8 cellular contexts compared by ENCODE assay signal in the genomic region with DNA sequence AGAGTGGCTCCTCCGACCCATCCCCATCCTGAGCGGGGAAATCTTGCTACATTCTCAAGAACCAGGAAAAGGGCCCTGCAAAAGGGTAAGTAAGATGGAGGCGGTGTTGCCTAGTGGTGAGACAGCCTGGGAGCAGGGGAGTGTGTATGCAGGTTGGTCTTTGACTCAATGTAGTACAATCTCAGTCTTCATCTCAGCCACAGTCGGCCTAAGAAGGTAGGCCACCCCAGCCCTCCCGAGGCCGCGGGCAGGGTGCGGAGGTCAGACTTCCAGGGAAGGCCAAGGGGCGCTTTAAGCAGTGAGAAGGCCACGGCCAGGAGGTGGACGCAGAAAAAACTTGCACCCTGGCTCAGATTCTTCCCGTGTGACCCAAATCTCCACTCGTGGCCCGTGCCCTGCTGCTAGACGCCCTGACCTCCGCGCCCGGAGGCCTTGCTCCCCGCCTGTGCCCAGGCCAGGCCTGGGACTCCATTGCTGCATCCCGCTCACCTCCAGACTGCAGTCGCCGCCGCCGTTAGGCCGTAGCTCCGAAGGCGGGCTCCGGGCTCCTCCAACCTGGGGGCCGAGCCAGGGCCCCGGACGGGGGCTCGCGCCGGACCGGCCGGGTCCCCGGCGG. TPM values are rescaled to one million over a fixed set of nuclear protein-coding genes. Genes with fewer than 3 reads are reported as not detected.
DNase-seq lines count a peak whose midpoint lies in the region; ATAC-seq, FAIRE-seq and TF ChIP-seq lines count a peak whose summit lies in the region.

No MANE protein-coding gene starts in this region.

- TF ChIP-seq EP300 in HepG2 (IDR thresholded peaks at IDR 0.05; ENCODE audit: low read depth in 2 of 2, low read length in 2 of 2) (no peak), HepG2 (CRISPR knock-in tag; IDR thresholded peaks at IDR 0.05; ENCODE audit: borderline replicate concordance) (no peak)

- H4K20me1 ChIP-seq in HepG2 (ENCODE audit: insufficient read depth, low read length), result no peaks in the 10 kb centered on the region

- no peaks in the 10 kb centered on the region for H3K36me3 ChIP-seq in breast epithelium
- peaks cover 6 to 16% of the 10 kb centered on the region in 2 experiments for H3K36me3 ChIP-seq in HepG2 (replicated peaks in 1 of 2; ENCODE audit: control insufficient read depth in 1 of 2, insufficient read depth in 2 of 2, low read length in 2 of 2)
- no peaks in the 10 kb centered on the region for H3K36me3 ChIP-seq in thyroid gland

- H3K27ac ChIP-seq in breast epithelium (peak overlapping the region in 1 of 2 donors; percentile 98), HepG2 (ENCODE audit: extremely low read length, insufficient read depth, low read length) (peak overlapping the region; percentile 84), thyroid gland (no peak overlapping the region)

- DNase-seq in AG08396 (ENCODE audit: low spot score), result peak; percentile 48
- peak; percentile 42 for DNase-seq in NOMO-1 treated with DMSO at 0.1 percent for 48 hours (lab: John Stamatoyannopoulos, UW; ENCODE audit: unreplicated experiment)
- DNase-seq in breast epithelium (ENCODE audit: low spot score in 2 of 2), result no peak
- no peak for DNase-seq in HepG2 (ENCODE audit: low spot score)
- no peak for DNase-seq in thyroid gland
- no peak for DNase-seq in UCSD-AML1 (lab: John Stamatoyannopoulos, UW; ENCODE audit: unreplicated experiment)

- H3K27me3 ChIP-seq in breast epithelium (no peaks in the 10 kb centered on the region), HepG2 (ENCODE audit: control insufficient read depth in 1 of 2, insufficient read depth in 2 of 2, low read length in 2 of 2) (no peaks in the 10 kb centered on the region; a peak in 1 of 5 replicates), thyroid gland (no peaks in the 10 kb centered on the region)

- under 1% methylated on average over 14 of the region's 38 CpGs for WGBS in HepG2 (ENCODE audit: low lambda C conversion rate)
- 6 to 10% methylated on average over 19 to 21 of the region's 38 CpGs for WGBS in thyroid gland, 2 donors

- TF ChIP-seq POLR2A in breast epithelium (IDR thresholded peaks at IDR 0.05) (no peak), HepG2 (IDR thresholded peaks at IDR 0.05; ENCODE audit: insufficient read depth in 1 of 2, low read depth in 2 of 2, low read length in 2 of 2) (no peak), thyroid gland (IDR thresholded peaks at IDR 0.05) (no peak)

- peak overlapping the region; percentile 85 for H3K9ac ChIP-seq in HepG2 (ENCODE audit: insufficient read depth, low read depth, low read length)

- H2AFZ ChIP-seq in HepG2 (ENCODE audit: low read length), result no peak overlapping the region

- peak overlapping the region; percentile 81 for H3K4me2 ChIP-seq in HepG2 (ENCODE audit: low read depth, low read length)

- in situ Hi-C loops in HepG2 (cut with HindIII; ENCODE audit: extremely low pct_ligation_motif_present, low pct_unique_long_range_greater_than_20kb), result no loop called here

- H3K9me3 ChIP-seq in breast epithelium (no peaks in the 10 kb centered on the region), HepG2 (ENCODE audit: low read length) (no peaks in the 10 kb centered on the region), thyroid gland (no peaks in the 10 kb centered on the region)

- H3K4me3 ChIP-seq in breast epithelium (peak overlapping the region; percentile 77 to 94 (median 90)), HepG2 (replicated peaks in 1 of 3; ENCODE audit: insufficient read depth in 1 of 3, low read depth in 2 of 3, low read length in 3 of 3) (peak overlapping the region; percentile 74 to 85 (median 77)), thyroid gland (replicated peaks in 1 of 3) (peak overlapping the region; percentile 82 to 90 (median 88))

- TF ChIP-seq CTCF in GM12873 (IDR thresholded peaks at IDR 0.05; ENCODE audit: insufficient read depth, low read depth, low read length, missing control alignments) (peak; percentile 15), breast epithelium (IDR thresholded peaks at IDR 0.05) (no peak), HepG2 (CRISPR knock-in tag; IDR thresholded peaks at IDR 0.05) (no peak; the same call in 1 of the 2 replicates), thyroid gland (IDR thresholded peaks at IDR 0.05) (no peak)

- H3K79me2 ChIP-seq in HepG2 (ENCODE audit: insufficient read depth, low read length), result peaks cover 56% of the 10 kb centered on the region

- no peak for TF ChIP-seq RAD21 in HepG2 (CRISPR knock-in tag; IDR thresholded peaks at IDR 0.05)

- H3K4me1 ChIP-seq in breast epithelium (peaks cover 7 to 13% of the 10 kb centered on the region in 2 donors), HepG2 (ENCODE audit: insufficient read depth, low read length) (peaks cover 38% of the 10 kb centered on the region), thyroid gland (peaks cover 14 to 22% of the 10 kb centered on the region in 2 donors)

- POLR2A ChIA-PET in HepG2 (lab: Yijun Ruan, JAX), result interaction anchor here (0.7 to 1.6 kb wide), 4 partner anchors 10 to 36 kb away, joined by 3 to 6 read pairs (median 4); no protein-coding TSS in a partner anchor

- CTCF ChIA-PET in HepG2 (lab: Yijun Ruan, JAX; ENCODE audit: low intra/inter-chr PET ratio, low total read pairs), result no interaction called here

- BruUV-seq in HepG2 (replicated peaks; lab: Mats Ljungman, UMichigan), result TSS peak; percentile 51

- no peak for FAIRE-seq in HepG2 (lab: Jason Lieb, UNC)

- ATAC-seq in HG02852 (IDR thresholded peaks at IDR 0.05; ENCODE audit: unreplicated experiment) (peak; percentile 46), HepG2 (peak; percentile 80)

- intact Hi-C loops in breast epithelium (cut with DNase I; ENCODE audit: low total_unique reads) (loop anchor here (5.0 kb wide), 1 partner anchor 64 kb away; a partner anchor contains a TSS), HepG2 (cut with micrococcal nuclease; ENCODE audit: unreplicated experiment) (no loop called here), thyroid gland (cut with DNase I) (no loop called here)

RNA-seq across cellular contexts. Expression of a gene that starts 0.4 kb away (rescaled TPM):
- total RNA-seq in breast epithelium (1 to 10 TPM in 1 of 3 donors, under 1 TPM in 2; under 0.01 to 2.4 (median 0.44) TPM), HepG2 (2016; rRNA removed; fragmentation: Illumina TruSeq; extraction: Trizol) (25.9 and 28.6 TPM in 2 replicates), thyroid gland (under 1 TPM in 3 of 4 donors, not detected in 1; 0.54 to 0.67 (median 0.58) TPM)
- 25.4 and 25.7 TPM in 2 replicates for total RNA-seq in HepG2 (2016; cell fraction: cytosol; rRNA removed; fragmentation: Illumina TruSeq; extraction: Trizol; ENCODE audit: low read depth)
- total RNA-seq in HepG2 (2016; cell fraction: insoluble cytoplasmic fraction; rRNA removed; fragmentation: Illumina TruSeq; extraction: Trizol), result 22.5 and 24.1 TPM in 2 replicates
- 75.7 and 77.8 TPM in 2 replicates for total RNA-seq in HepG2 (2016; cell fraction: membrane; rRNA removed; fragmentation: Illumina TruSeq; extraction: Trizol)
- total RNA-seq in HepG2 (2016; cell fraction: nucleus; rRNA removed; fragmentation: Illumina TruSeq; extraction: Trizol), result 21.2 and 26.7 TPM in 2 replicates
- polyA plus RNA-seq in HepG2 (2011; rRNA removed), result 13.0 and 17.1 TPM in 2 replicates
- 10.5 and 13.6 TPM in 2 replicates for polyA plus RNA-seq in HepG2 (2011; cell fraction: cytosol; rRNA removed)
- polyA plus RNA-seq in HepG2 (2011; cell fraction: nucleus; rRNA removed), result 19.0 and 26.5 TPM in 2 replicates
- 12.5 and 25.0 TPM in 2 replicates for polyA plus RNA-seq in HepG2 (2012)
- polyA plus RNA-seq in HepG2 (2016; cell fraction: cytosol; fragmentation: Illumina TruSeq; extraction: Trizol; ENCODE audit: low read depth), result 77.1 and 77.7 TPM in 2 replicates
- 47.3 and 73.5 TPM in 2 replicates for polyA plus RNA-seq in HepG2 (2016; cell fraction: insoluble cytoplasmic fraction; fragmentation: Illumina TruSeq; extraction: Trizol; ENCODE audit: low read depth)
- 163 and 181 TPM in 2 replicates for polyA plus RNA-seq in HepG2 (2016; cell fraction: membrane; fragmentation: Illumina TruSeq; extraction: Trizol; ENCODE audit: low read depth)
- polyA plus RNA-seq in HepG2 (2016; cell fraction: nucleus; fragmentation: Illumina TruSeq; extraction: Trizol; ENCODE audit: insufficient read depth, low read depth), result 78.8 and 80.9 TPM in 2 replicates
- 19.2 and 106 TPM in 2 replicates for polyA minus RNA-seq in HepG2 (2011; rRNA and poly(A)+ RNA removed; ENCODE audit: low replicate concordance)
- 12.0 and 16.2 TPM in 2 replicates for polyA minus RNA-seq in HepG2 (2011; cell fraction: cytosol; rRNA and poly(A)+ RNA removed)
- polyA minus RNA-seq in HepG2 (2011; cell fraction: nucleus; rRNA and poly(A)+ RNA removed), result 11.6 and 12.9 TPM in 2 replicates

RNA-seq across cellular contexts. Expression of a gene that starts 0.5 kb away (rescaled TPM):
- total RNA-seq in breast epithelium (10 to 100 TPM in 2 of 3 donors, 1 to 10 TPM in 1; 4.3 to 18.4 (median 15.7) TPM), HepG2 (2016; rRNA removed; fragmentation: Illumina TruSeq; extraction: Trizol) (27.2 and 30.4 TPM in 2 replicates), thyroid gland (10 to 100 TPM; 14.3 to 22.2 (median 17.5) TPM)
- total RNA-seq in HepG2 (2016; cell fraction: cytosol; rRNA removed; fragmentation: Illumina TruSeq; extraction: Trizol; ENCODE audit: low read depth), result 21.1 and 34.2 TPM in 2 replicates
- 25.6 and 27.8 TPM in 2 replicates for total RNA-seq in HepG2 (2016; cell fraction: insoluble cytoplasmic fraction; rRNA removed; fragmentation: Illumina TruSeq; extraction: Trizol)
- 46.0 and 68.5 TPM in 2 replicates for total RNA-seq in HepG2 (2016; cell fraction: membrane; rRNA removed; fragmentation: Illumina TruSeq; extraction: Trizol)
- total RNA-seq in HepG2 (2016; cell fraction: nucleus; rRNA removed; fragmentation: Illumina TruSeq; extraction: Trizol), result 11.0 and 12.2 TPM in 2 replicates
- polyA plus RNA-seq in HepG2 (2011; rRNA removed), result 37.4 and 49.6 TPM in 2 replicates
- polyA plus RNA-seq in HepG2 (2011; cell fraction: cytosol; rRNA removed), result 24.5 and 28.5 TPM in 2 replicates
- polyA plus RNA-seq in HepG2 (2011; cell fraction: nucleus; rRNA removed), result 5.2 and 7.5 TPM in 2 replicates
- polyA plus RNA-seq in HepG2 (2012), result 12.7 and 23.0 TPM in 2 replicates
- 31.9 and 64.1 TPM in 2 replicates for polyA plus RNA-seq in HepG2 (2016; cell fraction: cytosol; fragmentation: Illumina TruSeq; extraction: Trizol; ENCODE audit: low read depth)
- 61.5 and 67.1 TPM in 2 replicates for polyA plus RNA-seq in HepG2 (2016; cell fraction: insoluble cytoplasmic fraction; fragmentation: Illumina TruSeq; extraction: Trizol; ENCODE audit: low read depth)
- 69.7 and 97.7 TPM in 2 replicates for polyA plus RNA-seq in HepG2 (2016; cell fraction: membrane; fragmentation: Illumina TruSeq; extraction: Trizol; ENCODE audit: low read depth)
- 22.6 and 24.4 TPM in 2 replicates for polyA plus RNA-seq in HepG2 (2016; cell fraction: nucleus; fragmentation: Illumina TruSeq; extraction: Trizol; ENCODE audit: insufficient read depth, low read depth)
- 20.8 and 79.2 TPM in 2 replicates for polyA minus RNA-seq in HepG2 (2011; rRNA and poly(A)+ RNA removed; ENCODE audit: low replicate concordance)
- 18.6 and 19.5 TPM in 2 replicates for polyA minus RNA-seq in HepG2 (2011; cell fraction: cytosol; rRNA and poly(A)+ RNA removed)
- polyA minus RNA-seq in HepG2 (2011; cell fraction: nucleus; rRNA and poly(A)+ RNA removed), result 5.0 and 7.2 TPM in 2 replicates

RNA-seq across cellular contexts. Expression of a gene that starts 14.2 kb away (rescaled TPM):
- 10 to 100 TPM; 18.6 to 22.6 (median 20.8) TPM for total RNA-seq in breast epithelium
- total RNA-seq in HepG2 (2016; rRNA removed; fragmentation: Illumina TruSeq; extraction: Trizol), result 11.2 and 11.8 TPM in 2 replicates
- 2.7 and 3.0 TPM in 2 replicates for total RNA-seq in HepG2 (2016; cell fraction: cytosol; rRNA removed; fragmentation: Illumina TruSeq; extraction: Trizol; ENCODE audit: low read depth)
- total RNA-seq in HepG2 (2016; cell fraction: insoluble cytoplasmic fraction; rRNA removed; fragmentation: Illumina TruSeq; extraction: Trizol), result 10.0 and 12.0 TPM in 2 replicates
- total RNA-seq in HepG2 (2016; cell fraction: membrane; rRNA removed; fragmentation: Illumina TruSeq; extraction: Trizol), result 6.8 and 7.0 TPM in 2 replicates
- total RNA-seq in HepG2 (2016; cell fraction: nucleus; rRNA removed; fragmentation: Illumina TruSeq; extraction: Trizol), result 6.3 and 7.5 TPM in 2 replicates
- polyA plus RNA-seq in HepG2 (2011; rRNA removed), result 10.7 and 13.2 TPM in 2 replicates
- 8.1 and 8.2 TPM in 2 replicates for polyA plus RNA-seq in HepG2 (2011; cell fraction: cytosol; rRNA removed)
- polyA plus RNA-seq in HepG2 (2011; cell fraction: nucleus; rRNA removed), result 12.8 and 13.4 TPM in 2 replicates
- polyA plus RNA-seq in HepG2 (2012), result 7.2 and 8.1 TPM in 2 replicates
- 1.6 and 2.0 TPM in 2 replicates for polyA plus RNA-seq in HepG2 (2016; cell fraction: cytosol; fragmentation: Illumina TruSeq; extraction: Trizol; ENCODE audit: low read depth)
- polyA plus RNA-seq in HepG2 (2016; cell fraction: insoluble cytoplasmic fraction; fragmentation: Illumina TruSeq; extraction: Trizol; ENCODE audit: low read depth), result 11.0 and 19.3 TPM in 2 replicates
- 5.8 and 6.9 TPM in 2 replicates for polyA plus RNA-seq in HepG2 (2016; cell fraction: membrane; fragmentation: Illumina TruSeq; extraction: Trizol; ENCODE audit: low read depth)
- polyA plus RNA-seq in HepG2 (2016; cell fraction: nucleus; fragmentation: Illumina TruSeq; extraction: Trizol; ENCODE audit: insufficient read depth, low read depth), result 22.8 and 24.8 TPM in 2 replicates
- polyA minus RNA-seq in HepG2 (2011; rRNA and poly(A)+ RNA removed; ENCODE audit: low replicate concordance), result 15.0 and 20.9 TPM in 2 replicates
- 5.6 and 6.9 TPM in 2 replicates for polyA minus RNA-seq in HepG2 (2011; cell fraction: cytosol; rRNA and poly(A)+ RNA removed)
- 5.6 and 6.1 TPM in 2 replicates for polyA minus RNA-seq in HepG2 (2011; cell fraction: nucleus; rRNA and poly(A)+ RNA removed)
- total RNA-seq in thyroid gland, result 10 to 100 TPM; 20.1 to 32.3 (median 22.3) TPM

RNA-seq across cellular contexts. Expression of a gene that starts 19.7 kb away (rescaled TPM):
- not detected for total RNA-seq in breast epithelium
- 0.17 TPM in 1 of 2 replicates, not detected in the other for total RNA-seq in HepG2 (2016; rRNA removed; fragmentation: Illumina TruSeq; extraction: Trizol)
- not detected in 2 replicates for total RNA-seq in HepG2 (2016; cell fraction: cytosol; rRNA removed; fragmentation: Illumina TruSeq; extraction: Trizol; ENCODE audit: low read depth)
- total RNA-seq in HepG2 (2016; cell fraction: insoluble cytoplasmic fraction; rRNA removed; fragmentation: Illumina TruSeq; extraction: Trizol), result not detected in 2 replicates
- 0.15 TPM in 1 of 2 replicates, not detected in the other for total RNA-seq in HepG2 (2016; cell fraction: membrane; rRNA removed; fragmentation: Illumina TruSeq; extraction: Trizol)
- total RNA-seq in HepG2 (2016; cell fraction: nucleus; rRNA removed; fragmentation: Illumina TruSeq; extraction: Trizol), result not detected in 2 replicates
- polyA plus RNA-seq in HepG2 (2011; rRNA removed), result 0.05 TPM in 1 of 2 replicates, not detected in the other
- not detected in 2 replicates for polyA plus RNA-seq in HepG2 (2011; cell fraction: cytosol; rRNA removed)
- polyA plus RNA-seq in HepG2 (2011; cell fraction: nucleus; rRNA removed), result not detected in 2 replicates
- polyA plus RNA-seq in HepG2 (2012), result 0.32 and 0.44 TPM in 2 replicates
- polyA plus RNA-seq in HepG2 (2016; cell fraction: cytosol; fragmentation: Illumina TruSeq; extraction: Trizol; ENCODE audit: low read depth), result not detected in 2 replicates
- polyA plus RNA-seq in HepG2 (2016; cell fraction: insoluble cytoplasmic fraction; fragmentation: Illumina TruSeq; extraction: Trizol; ENCODE audit: low read depth), result not detected in 2 replicates
- not detected in 2 replicates for polyA plus RNA-seq in HepG2 (2016; cell fraction: membrane; fragmentation: Illumina TruSeq; extraction: Trizol; ENCODE audit: low read depth)
- polyA plus RNA-seq in HepG2 (2016; cell fraction: nucleus; fragmentation: Illumina TruSeq; extraction: Trizol; ENCODE audit: insufficient read depth, low read depth), result not detected in 2 replicates
- polyA minus RNA-seq in HepG2 (2011; rRNA and poly(A)+ RNA removed; ENCODE audit: low replicate concordance), result 0.34 TPM in 1 of 2 replicates, not detected in the other
- polyA minus RNA-seq in HepG2 (2011; cell fraction: cytosol; rRNA and poly(A)+ RNA removed), result not detected in 2 replicates
- polyA minus RNA-seq in HepG2 (2011; cell fraction: nucleus; rRNA and poly(A)+ RNA removed), result 0.52 TPM in 1 of 2 replicates, not detected in the other
- not detected for total RNA-seq in thyroid gland

RNA-seq across cellular contexts. Expression of a gene that starts 41.7 kb away (rescaled TPM):
- total RNA-seq in breast epithelium, result 1 to 10 TPM in 2 of 3 donors, under 1 TPM in 1; 0.16 to 1.6 (median 1.2) TPM
- not detected in 2 replicates for total RNA-seq in HepG2 (2016; rRNA removed; fragmentation: Illumina TruSeq; extraction: Trizol)
- not detected in 2 replicates for total RNA-seq in HepG2 (2016; cell fraction: cytosol; rRNA removed; fragmentation: Illumina TruSeq; extraction: Trizol; ENCODE audit: low read depth)
- total RNA-seq in HepG2 (2016; cell fraction: insoluble cytoplasmic fraction; rRNA removed; fragmentation: Illumina TruSeq; extraction: Trizol), result not detected in 2 replicates
- total RNA-seq in HepG2 (2016; cell fraction: membrane; rRNA removed; fragmentation: Illumina TruSeq; extraction: Trizol), result not detected in 2 replicates
- not detected in 2 replicates for total RNA-seq in HepG2 (2016; cell fraction: nucleus; rRNA removed; fragmentation: Illumina TruSeq; extraction: Trizol)
- not detected in 2 replicates for polyA plus RNA-seq in HepG2 (2011; rRNA removed)
- polyA plus RNA-seq in HepG2 (2011; cell fraction: cytosol; rRNA removed), result not detected in 2 replicates
- not detected in 2 replicates for polyA plus RNA-seq in HepG2 (2011; cell fraction: nucleus; rRNA removed)
- polyA plus RNA-seq in HepG2 (2012), result 0.15 and 0.25 TPM in 2 replicates
- polyA plus RNA-seq in HepG2 (2016; cell fraction: cytosol; fragmentation: Illumina TruSeq; extraction: Trizol; ENCODE audit: low read depth), result not detected in 2 replicates
- not detected in 2 replicates for polyA plus RNA-seq in HepG2 (2016; cell fraction: insoluble cytoplasmic fraction; fragmentation: Illumina TruSeq; extraction: Trizol; ENCODE audit: low read depth)
- polyA plus RNA-seq in HepG2 (2016; cell fraction: membrane; fragmentation: Illumina TruSeq; extraction: Trizol; ENCODE audit: low read depth), result not detected in 2 replicates
- not detected in 2 replicates for polyA plus RNA-seq in HepG2 (2016; cell fraction: nucleus; fragmentation: Illumina TruSeq; extraction: Trizol; ENCODE audit: insufficient read depth, low read depth)
- polyA minus RNA-seq in HepG2 (2011; rRNA and poly(A)+ RNA removed; ENCODE audit: low replicate concordance), result not detected in 2 replicates
- polyA minus RNA-seq in HepG2 (2011; cell fraction: cytosol; rRNA and poly(A)+ RNA removed), result not detected in 2 replicates
- not detected in 2 replicates for polyA minus RNA-seq in HepG2 (2011; cell fraction: nucleus; rRNA and poly(A)+ RNA removed)
- total RNA-seq in thyroid gland, result 1 to 10 TPM in 3 of 4 donors, under 1 TPM in 1; 0.88 to 2.1 (median 1.2) TPM

Comparison
In these comparisons a context has a peak if more than half of its experiments do, and no peak if none do; other contexts are left out.
1. DNase-seq: peak in AG08396 (single experiment) and NOMO-1 treated with DMSO at 0.1 percent for 48 hours (single experiment); none in breast epithelium (0 of 2), HepG2 (single experiment), thyroid gland (0 of 2) and UCSD-AML1 (single experiment).
2. RNA of a gene that starts 0.4 kb away (total RNA-seq): 21.2 to 77.8 TPM in HepG2; 0.54 to 0.67 TPM in thyroid gland and under 0.01 to 2.4 TPM in breast epithelium; every median in the first group is over 4 times any median in the second.
3. Peak in every context shown above with its lines, with median percentiles within 50 percentile points of each other: H3K4me3 ChIP-seq.